25 cellular contexts compared by ENCODE assay signal in the genomic region with DNA sequence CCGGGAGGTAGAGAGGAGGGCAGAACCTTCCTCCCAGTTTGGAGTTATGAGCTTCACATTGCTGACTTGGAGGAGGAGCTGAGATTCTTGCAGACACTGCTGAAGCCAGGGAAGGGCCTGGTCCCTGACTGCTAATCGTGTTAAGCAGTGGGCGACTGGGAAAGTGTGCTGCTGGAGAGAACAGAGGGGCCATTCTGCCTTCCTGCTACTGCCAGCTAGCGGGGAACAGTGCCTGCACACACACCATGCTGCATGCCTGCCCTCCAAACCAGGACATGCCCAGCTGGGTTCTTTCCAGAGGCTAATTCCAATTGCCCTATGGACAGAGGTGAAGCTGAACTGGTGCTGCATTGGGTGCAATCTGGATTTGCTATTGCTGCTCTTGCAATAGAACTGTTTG.
A peak's percentile ranks its signal among the peaks of the same experiment; 100 is the strongest.
DNase-seq lines count a peak whose midpoint lies in the region; ATAC-seq, FAIRE-seq and TF ChIP-seq lines count a peak whose summit lies in the region.
"Had no signal": no experiment of that assay in that cellular context is flagged by ENCODE, and none has a peak within 500 bp of the region (broad histone marks: within the 10 kb centered on the region; RNA-seq: fewer than 3 reads in every experiment).

No MANE protein-coding gene starts in this region.

- TF ChIP-seq POLR2A in vagina (IDR thresholded peaks at IDR 0.05) = no peak

- FAIRE-seq in pancreas (lab: Jason Lieb, UNC) = no peak

- intact Hi-C loops in Right ventricle myocardium inferior (cut with DNase I) = no loop called here
- intact Hi-C loops in left ventricle myocardium superior (cut with micrococcal nuclease) = no loop called here
- intact Hi-C loops in vagina (cut with DNase I) = no loop called here
- intact Hi-C loops in pancreas (cut with DNase I) = no loop called here

- no peak for DNase-seq in Right ventricle myocardium inferior (ENCODE audit: missing footprints)
- no peak for DNase-seq in right atrium auricular region (ENCODE audit: low spot score)
- peak in 33 of 58 donors; percentile 3 to 41 (median 12) for DNase-seq in anterior cingulate cortex (lab: John Stamatoyannopoulos, UW)
- DNase-seq in left ventricle myocardium superior = no peak
- DNase-seq in nucleus accumbens (lab: John Stamatoyannopoulos, UW) = peak in 32 of 56 donors; percentile 0 to 54 (median 12)
- no peak for DNase-seq in vagina (ENCODE audit: extremely low spot score in 2 of 2)
- DNase-seq in pancreas = no peak
- DNase-seq in H7 = no peak
- DNase-seq: 8988T, ACHN, DMS153, DND-41, GM23248, HFFc6, NCI-H1048, NCI-H1417, NCI-H1694, NCI-H2029 treated with DMSO at 0.1 percent for 48 hours, NCI-H446 treated with DMSO at 0.1 percent for 48 hours, NCI-H526, NCI-H82, PC-9, SHP77 had no signal

- no peaks in the 10 kb centered on the region for H3K36me3 ChIP-seq in right atrium auricular region
- H3K36me3 ChIP-seq in vagina = no peaks in the 10 kb centered on the region
- no peaks in the 10 kb centered on the region for H3K36me3 ChIP-seq in pancreas
- H3K36me3 ChIP-seq in H7 (replicated peaks; ENCODE audit: control insufficient read depth, insufficient read depth, low read length) = no peaks in the 10 kb centered on the region
- H3K36me3 ChIP-seq: HAP-1 had no signal

- H3K4me1 ChIP-seq in right atrium auricular region (no peaks in the 10 kb centered on the region), vagina (no peaks in the 10 kb centered on the region), pancreas (no peaks in the 10 kb centered on the region)
- H3K4me1 ChIP-seq: HAP-1 had no signal

- H3K4me3 ChIP-seq in right atrium auricular region (no peak overlapping the region), vagina (no peak overlapping the region), pancreas (no peak overlapping the region), H7 (ENCODE audit: insufficient read depth, low read depth, low read length) (no peak overlapping the region)
- H3K4me3 ChIP-seq: GM23248, HAP-1, PC-9, SK-N-MC had no signal

- TF ChIP-seq CTCF in right atrium auricular region (IDR thresholded peaks at IDR 0.05) (no peak), vagina (IDR thresholded peaks at IDR 0.05) (no peak), pancreas (IDR thresholded peaks at IDR 0.05) (no peak)

- no peaks in the 10 kb centered on the region for H3K27me3 ChIP-seq in right atrium auricular region
- H3K27me3 ChIP-seq in vagina = no peaks in the 10 kb centered on the region
- no peaks in the 10 kb centered on the region for H3K27me3 ChIP-seq in pancreas
- H3K27me3 ChIP-seq in H7 (ENCODE audit: control insufficient read depth, insufficient read depth, low read length) = no peaks in the 10 kb centered on the region; the same call in 1 of the 2 replicates

- 64 to 74% methylated on average over 4 of the region's 4 CpGs for WGBS in pancreas, 2 donors

- no peaks in the 10 kb centered on the region for H3K9me3 ChIP-seq in right atrium auricular region
- no peaks in the 10 kb centered on the region for H3K9me3 ChIP-seq in vagina
- no peaks in the 10 kb centered on the region for H3K9me3 ChIP-seq in pancreas
- H3K9me3 ChIP-seq: HAP-1 had no signal

- ATAC-seq in Right ventricle myocardium inferior (peak; percentile 56), left ventricle myocardium superior (peak; percentile 29), pancreas (no peak)

- H3K27ac ChIP-seq in right atrium auricular region = no peak overlapping the region
- H3K27ac ChIP-seq in vagina = no peak overlapping the region
- H3K27ac ChIP-seq in pancreas = no peak overlapping the region
- H3K27ac ChIP-seq: GM23248, PC-9, SK-N-MC had no signal

Comparison
In these comparisons a context has a peak if more than half of its experiments do, and no peak if none do; other contexts are left out.
1. ATAC-seq: peak in Right ventricle myocardium inferior (single experiment) and left ventricle myocardium superior (single experiment); none in pancreas (0 of 4).
2. DNase-seq: peak in anterior cingulate cortex (33 of 58) and nucleus accumbens (32 of 56); none in Right ventricle myocardium inferior (single experiment), right atrium auricular region (single experiment), left ventricle myocardium superior (single experiment), vagina (0 of 2), pancreas (0 of 6) and H7 (single experiment).